In genomic region chr12:105783983-105784947, GRCh38 we compare ENCODE assay signal across 12 cellular contexts.
DNase-seq lines count a peak whose midpoint lies in the region; ATAC-seq and TF ChIP-seq lines count a peak whose summit lies in the region.
"Had no signal": no experiment of that assay in that cellular context is flagged by ENCODE, and none has a peak within 500 bp of the region (broad histone marks: within the 10 kb centered on the region; RNA-seq: fewer than 3 reads in every experiment).

No MANE protein-coding gene starts in this region.

- no peak for TF ChIP-seq POLR2A in GM18505 (IDR thresholded peaks at IDR 0.05; ENCODE audit: borderline replicate concordance, extremely low read depth, insufficient read depth, insufficient read length)

- H3K27ac ChIP-seq in caudate nucleus (ENCODE audit: low read depth, low read length), result no peak overlapping the region

- intact Hi-C loops in left ventricle myocardium superior (cut with micrococcal nuclease), result no loop called here

- TF ChIP-seq CTCF in GM13976 (IDR thresholded peaks at IDR 0.05; ENCODE audit: borderline replicate concordance, control extremely low read depth, extremely low read depth, insufficient read depth, missing control alignments), result no peak

- DNase-seq in left ventricle myocardium superior, result no peak
- DNase-seq in RKO (ENCODE audit: low spot score), result no peak
- no peak for DNase-seq in GM13976 (ENCODE audit: low spot score)
- no peak for DNase-seq in caudate nucleus (lab: John Stamatoyannopoulos, UW)
- DNase-seq in cerebellar cortex (ENCODE audit: low spot score), result no peak
- DNase-seq: cerebellar nuclear complex, DND-41, hippocampal formation, NCI-H1105 treated with DMSO at 0.1 percent for 48 hours had no signal

- in situ Hi-C loops in GM13976 (cut with MboI; ENCODE audit: low sequenced_read_pairs, unreplicated experiment), result no loop called here

- ATAC-seq in GM18505 (IDR thresholded peaks at IDR 0.05; ENCODE audit: unreplicated experiment) (peak; percentile 71), GM21423 (IDR thresholded peaks at IDR 0.05; ENCODE audit: unreplicated experiment) (peak; percentile 68), HG03565 (IDR thresholded peaks at IDR 0.05; ENCODE audit: unreplicated experiment) (peak; percentile 72), left ventricle myocardium superior (peak; percentile 19)

Comparison
In these comparisons a context has a peak if more than half of its experiments do, and no peak if none do; other contexts are left out.
1. ATAC-seq: peak in every context shown above with its lines; median percentile 72 in HG03565; 71 in GM18505; 68 in GM21423; 19 in left ventricle myocardium superior.